ENCODE assay signal across 8 cellular contexts in the genomic region with DNA sequence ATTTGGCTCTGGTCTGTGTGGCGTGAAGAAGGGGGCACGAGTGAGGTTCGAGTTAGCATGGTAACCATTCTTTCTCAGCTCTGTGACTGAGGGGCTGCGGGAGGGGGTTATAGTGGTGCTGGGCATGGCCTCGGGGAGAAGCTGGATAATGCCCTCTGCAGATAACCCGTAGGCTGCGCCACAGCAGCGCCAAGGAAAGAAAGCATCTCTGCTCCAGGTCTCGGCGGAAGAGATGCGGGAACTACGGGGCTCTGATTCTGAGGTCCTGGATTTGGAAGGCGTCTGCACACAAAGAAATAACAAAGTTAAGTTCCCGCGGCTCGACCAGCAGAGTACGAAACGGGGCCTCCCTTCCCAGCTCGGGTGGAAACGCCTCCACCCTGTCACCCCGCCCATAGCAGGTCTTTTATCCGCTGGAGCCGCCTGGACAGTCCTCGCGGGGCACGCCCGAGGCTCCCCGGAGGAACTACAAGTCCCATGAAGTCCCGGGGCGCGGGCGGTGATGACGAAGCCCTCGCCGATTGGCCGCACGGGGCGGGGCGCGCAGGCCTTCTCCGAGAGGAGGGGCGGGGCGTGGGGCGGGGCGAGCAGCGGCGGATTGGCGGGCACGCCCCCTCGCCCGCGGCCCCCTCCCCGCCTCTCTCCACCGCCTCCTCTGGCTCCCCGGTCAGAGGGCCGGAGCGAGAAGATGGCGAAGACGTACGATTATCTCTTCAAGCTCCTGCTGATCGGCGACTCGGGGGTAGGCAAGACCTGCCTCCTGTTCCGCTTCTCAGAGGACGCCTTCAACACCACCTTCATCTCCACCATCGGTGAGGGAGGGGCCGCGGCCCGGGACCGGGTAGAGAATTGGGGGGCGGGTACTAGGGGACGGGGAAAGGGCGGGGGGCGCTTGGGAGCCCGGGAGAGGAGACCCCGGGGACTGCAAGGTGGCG. TPM values are rescaled to one million over a fixed set of nuclear protein-coding genes. Genes with fewer than 3 reads are reported as not detected.
DNase-seq lines count a peak whose midpoint lies in the region; ATAC-seq and TF ChIP-seq lines count a peak whose summit lies in the region.

RAB8B (plus strand) TSS at position 670 of the 935 bp plus-strand sequence; CDS start at position 689, 19 bp downstream.

- H3K27me3 ChIP-seq in iPS-18a (ENCODE audit: control insufficient read depth, insufficient read depth, low read length) (no peaks in the 10 kb centered on the region), skeletal muscle satellite cell (ENCODE audit: control insufficient read depth, insufficient read depth, low read length) (no peaks in the 10 kb centered on the region)

- peak; percentile 22; the same call in 1 of the 2 replicates for TF ChIP-seq CTCF in VCaP (conservative IDR thresholded peaks at IDR 0.05)

- peak within 1 kb of the TSS; percentile 83 for H3K9ac ChIP-seq in iPS-18a (ENCODE audit: low read length)
- peak within 1 kb of the TSS; percentile 80 for H3K9ac ChIP-seq in skeletal muscle satellite cell (ENCODE audit: low read depth, low read length)

- peak within 1 kb of the TSS; percentile 93 for H3K4me2 ChIP-seq in skeletal muscle satellite cell (ENCODE audit: low read length)

- ATAC-seq in GM18867 (IDR thresholded peaks at IDR 0.05; ENCODE audit: unreplicated experiment) = peak; percentile 79
- ATAC-seq in HG03103 (IDR thresholded peaks at IDR 0.05; ENCODE audit: low read depth, unreplicated experiment) = peak; percentile 59

- no peaks in the 10 kb centered on the region for H3K9me3 ChIP-seq in iPS-18a (ENCODE audit: control insufficient read depth, low read depth, low read length)
- no peaks in the 10 kb centered on the region for H3K9me3 ChIP-seq in skeletal muscle satellite cell (replicated peaks; ENCODE audit: low read length)

- in situ Hi-C loops in ACHN (cut with HindIII; ENCODE audit: low pct_ligation_motif_present, low pct_unique_long_range_greater_than_20kb, low sequenced_read_pairs) = no loop called here
- in situ Hi-C loops in T47D (cut with HindIII; ENCODE audit: low pct_unique_long_range_greater_than_20kb, low sequenced_read_pairs) = no loop called here

- H3K4me1 ChIP-seq in iPS-18a (ENCODE audit: control insufficient read depth, low read depth, low read length) = peaks cover 22% of the 10 kb centered on the region
- peaks cover 44% of the 10 kb centered on the region for H3K4me1 ChIP-seq in skeletal muscle satellite cell (ENCODE audit: control insufficient read depth, insufficient read depth, low read length)

- H3K27ac ChIP-seq in VCaP (peak within 1 kb of the TSS; percentile 89), iPS-18a (ENCODE audit: low read length) (peak within 1 kb of the TSS; percentile 63)

- DNase-seq in ACHN (peak; percentile 95), NCI-H2196 (lab: John Stamatoyannopoulos, UW; ENCODE audit: unreplicated experiment) (peak; percentile 86), T47D (ENCODE audit: low read depth in 1 of 2, low spot score in 1 of 2) (peak; percentile 59 to 96)

- H3K36me3 ChIP-seq in iPS-18a (ENCODE audit: control insufficient read depth, low read depth, low read length) (no peaks in the 10 kb centered on the region), skeletal muscle satellite cell (ENCODE audit: insufficient read depth, low read length) (no peaks in the 10 kb centered on the region)

- H3K4me3 ChIP-seq in iPS-18a (ENCODE audit: low read length) = peak within 1 kb of the TSS; percentile 79
- peak within 1 kb of the TSS; percentile 74 for H3K4me3 ChIP-seq in skeletal muscle satellite cell (ENCODE audit: low read length)

RNA-seq across cellular contexts. Expression of gene RAB8B, which starts in this region (rescaled TPM):
- 31.5 and 46.1 TPM in 2 replicates for total RNA-seq in skeletal muscle satellite cell (2012; rRNA removed)

Comparison
In these comparisons a context has a peak if more than half of its experiments do, and no peak if none do; other contexts are left out.
1. Peak in every context shown above with its lines: DNase-seq, ATAC-seq, H3K4me3 ChIP-seq and H3K27ac ChIP-seq.